Comparison of ENCODE assay signal across 2 cellular contexts in the genomic region with DNA sequence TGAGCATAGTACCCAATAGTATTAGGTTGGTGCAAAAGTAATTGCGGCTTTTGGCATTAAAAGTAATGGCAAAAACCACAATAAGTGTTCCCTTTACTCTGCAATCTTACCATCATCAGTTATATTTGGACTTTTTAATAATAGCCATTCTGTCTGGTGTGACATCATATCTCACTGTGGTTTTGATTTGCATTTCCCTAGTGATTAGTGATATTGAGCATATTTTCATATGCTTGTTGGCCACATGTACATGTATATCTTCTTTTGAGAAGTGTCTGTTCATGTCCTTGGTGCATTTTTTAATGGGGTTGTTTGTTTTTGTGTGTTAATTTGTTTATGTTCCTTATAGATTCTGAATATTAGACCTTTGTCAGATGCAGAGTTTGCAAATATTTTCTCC.
TF ChIP-seq lines count a peak whose summit lies in the region.

No MANE protein-coding gene starts in this region.

TF ChIP-seq in HepG2, 621 proteins besides CTCF, POLR2A, EP300 and RAD21:
- TF ChIP-seq, protein P1, sequence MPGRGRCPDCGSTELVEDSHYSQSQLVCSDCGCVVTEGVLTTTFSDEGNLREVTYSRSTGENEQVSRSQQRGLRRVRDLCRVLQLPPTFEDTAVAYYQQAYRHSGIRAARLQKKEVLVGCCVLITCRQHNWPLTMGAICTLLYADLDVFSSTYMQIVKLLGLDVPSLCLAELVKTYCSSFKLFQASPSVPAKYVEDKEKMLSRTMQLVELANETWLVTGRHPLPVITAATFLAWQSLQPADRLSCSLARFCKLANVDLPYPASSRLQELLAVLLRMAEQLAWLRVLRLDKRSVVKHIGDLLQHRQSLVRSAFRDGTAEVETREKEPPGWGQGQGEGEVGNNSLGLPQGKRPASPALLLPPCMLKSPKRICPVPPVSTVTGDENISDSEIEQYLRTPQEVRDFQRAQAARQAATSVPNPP (CRISPR knock-in tag; IDR thresholded peaks at IDR 0.05), result no peak
- TF ChIP-seq, protein P2, sequence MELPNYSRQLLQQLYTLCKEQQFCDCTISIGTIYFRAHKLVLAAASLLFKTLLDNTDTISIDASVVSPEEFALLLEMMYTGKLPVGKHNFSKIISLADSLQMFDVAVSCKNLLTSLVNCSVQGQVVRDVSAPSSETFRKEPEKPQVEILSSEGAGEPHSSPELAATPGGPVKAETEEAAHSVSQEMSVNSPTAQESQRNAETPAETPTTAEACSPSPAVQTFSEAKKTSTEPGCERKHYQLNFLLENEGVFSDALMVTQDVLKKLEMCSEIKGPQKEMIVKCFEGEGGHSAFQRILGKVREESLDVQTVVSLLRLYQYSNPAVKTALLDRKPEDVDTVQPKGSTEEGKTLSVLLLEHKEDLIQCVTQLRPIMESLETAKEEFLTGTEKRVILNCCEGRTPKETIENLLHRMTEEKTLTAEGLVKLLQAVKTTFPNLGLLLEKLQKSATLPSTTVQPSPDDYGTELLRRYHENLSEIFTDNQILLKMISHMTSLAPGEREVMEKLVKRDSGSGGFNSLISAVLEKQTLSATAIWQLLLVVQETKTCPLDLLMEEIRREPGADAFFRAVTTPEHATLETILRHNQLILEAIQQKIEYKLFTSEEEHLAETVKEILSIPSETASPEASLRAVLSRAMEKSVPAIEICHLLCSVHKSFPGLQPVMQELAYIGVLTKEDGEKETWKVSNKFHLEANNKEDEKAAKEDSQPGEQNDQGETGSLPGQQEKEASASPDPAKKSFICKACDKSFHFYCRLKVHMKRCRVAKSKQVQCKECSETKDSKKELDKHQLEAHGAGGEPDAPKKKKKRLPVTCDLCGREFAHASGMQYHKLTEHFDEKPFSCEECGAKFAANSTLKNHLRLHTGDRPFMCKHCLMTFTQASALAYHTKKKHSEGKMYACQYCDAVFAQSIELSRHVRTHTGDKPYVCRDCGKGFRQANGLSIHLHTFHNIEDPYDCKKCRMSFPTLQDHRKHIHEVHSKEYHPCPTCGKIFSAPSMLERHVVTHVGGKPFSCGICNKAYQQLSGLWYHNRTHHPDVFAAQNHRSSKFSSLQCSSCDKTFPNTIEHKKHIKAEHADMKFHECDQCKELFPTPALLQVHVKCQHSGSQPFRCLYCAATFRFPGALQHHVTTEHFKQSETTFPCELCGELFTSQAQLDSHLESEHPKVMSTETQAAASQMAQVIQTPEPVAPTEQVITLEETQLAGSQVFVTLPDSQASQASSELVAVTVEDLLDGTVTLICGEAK (IDR thresholded peaks at IDR 0.05), result peak; percentile 55; the same call in 1 of the 2 replicates
- TF ChIP-seq, protein P2 (CRISPR knock-in tag; IDR thresholded peaks at IDR 0.05), result no peak
TF ChIP-seq in HepG2: peak in this region for 1.

TF ChIP-seq in GM12878, 131 proteins besides CTCF, POLR2A, EP300 and RAD21 (continued from another document):
- no peak for TF ChIP-seq HDAC6 (IDR thresholded peaks at IDR 0.05; ENCODE audit: unreplicated experiment)
- no peak for TF ChIP-seq CBX3 (IDR thresholded peaks at IDR 0.05; ENCODE audit: borderline replicate concordance, low read depth)
- TF ChIP-seq, protein P3, sequence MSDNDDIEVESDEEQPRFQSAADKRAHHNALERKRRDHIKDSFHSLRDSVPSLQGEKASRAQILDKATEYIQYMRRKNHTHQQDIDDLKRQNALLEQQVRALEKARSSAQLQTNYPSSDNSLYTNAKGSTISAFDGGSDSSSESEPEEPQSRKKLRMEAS (IDR thresholded peaks at IDR 0.05; ENCODE audit: low read depth, low read length), result no peak
- TF ChIP-seq, protein P4, sequence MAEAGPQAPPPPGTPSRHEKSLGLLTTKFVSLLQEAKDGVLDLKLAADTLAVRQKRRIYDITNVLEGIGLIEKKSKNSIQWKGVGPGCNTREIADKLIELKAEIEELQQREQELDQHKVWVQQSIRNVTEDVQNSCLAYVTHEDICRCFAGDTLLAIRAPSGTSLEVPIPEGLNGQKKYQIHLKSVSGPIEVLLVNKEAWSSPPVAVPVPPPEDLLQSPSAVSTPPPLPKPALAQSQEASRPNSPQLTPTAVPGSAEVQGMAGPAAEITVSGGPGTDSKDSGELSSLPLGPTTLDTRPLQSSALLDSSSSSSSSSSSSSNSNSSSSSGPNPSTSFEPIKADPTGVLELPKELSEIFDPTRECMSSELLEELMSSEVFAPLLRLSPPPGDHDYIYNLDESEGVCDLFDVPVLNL (IDR thresholded peaks at IDR 0.05; ENCODE audit: low read depth, low read length), result no peak
- TF ChIP-seq ZNF384 (IDR thresholded peaks at IDR 0.05; ENCODE audit: borderline replicate concordance, low read depth, low read length), result no peak
- TF ChIP-seq TCF12 (IDR thresholded peaks at IDR 0.05; ENCODE audit: low read depth, low read length), result no peak
- TF ChIP-seq SUZ12 (IDR thresholded peaks at IDR 0.05; ENCODE audit: unreplicated experiment), result no peak
